ENCODE assay signal across 8 cellular contexts in genomic region chr11:96156379-96156722, GRCh38.
DNase-seq lines count a peak whose midpoint lies in the region; ATAC-seq and TF ChIP-seq lines count a peak whose summit lies in the region.

No MANE protein-coding gene starts in this region.

- H3K36me3 ChIP-seq in SJCRH30 = no peaks in the 10 kb centered on the region
- H3K36me3 ChIP-seq in esophagus (ENCODE audit: control insufficient read depth in 2 of 2, insufficient read depth in 2 of 2, low read length in 1 of 2) = no peaks in the 10 kb centered on the region

- peaks cover 29% of the 10 kb centered on the region for H3K4me1 Mint-ChIP-seq in CD14-positive monocyte

- H3K27me3 Mint-ChIP-seq in CD14-positive monocyte (ENCODE audit: low read depth in 3 of 3) = peaks cover 0 to 3% (median 0%) of the 10 kb centered on the region in 3 donors

- H3K4me3 ChIP-seq in SJCRH30 = no peak overlapping the region
- no peak overlapping the region for H3K4me3 ChIP-seq in esophagus (ENCODE audit: low read depth in 1 of 2, low read length in 2 of 2)

- intact Hi-C loops in CD14-positive monocyte (cut with micrococcal nuclease) = no loop called here

- no peaks in the 10 kb centered on the region for H3K9me3 Mint-ChIP-seq in CD14-positive monocyte

- TF ChIP-seq CTCF in CD14-positive monocyte (IDR thresholded peaks at IDR 0.05) (no peak), omental fat pad (IDR thresholded peaks at IDR 0.05) (no peak)

- no peaks in the 10 kb centered on the region for H3K9me3 ChIP-seq in SJCRH30 (replicated peaks)
- H3K9me3 ChIP-seq in esophagus (ENCODE audit: control insufficient read depth in 2 of 2, insufficient read depth in 1 of 2, low read depth in 1 of 2, low read length in 1 of 2) = no peaks in the 10 kb centered on the region

- H3K36me3 Mint-ChIP-seq in CD14-positive monocyte = peaks cover 3% of the 10 kb centered on the region in 2 donors

- H3K27me3 ChIP-seq in SJCRH30 (no peaks in the 10 kb centered on the region), esophagus (ENCODE audit: control insufficient read depth in 1 of 2, insufficient read depth in 2 of 2, low read length in 2 of 2) (no peaks in the 10 kb centered on the region)

- DNase-seq in CD14-positive monocyte (ENCODE audit: low spot score) = no peak
- no peak for DNase-seq in SJCRH30
- DNase-seq in omental fat pad (ENCODE audit: low spot score) = no peak
- no peak for DNase-seq in C1 segment of cervical spinal cord (lab: John Stamatoyannopoulos, UW)

- peak overlapping the region; percentile 53 to 72 for H3K4me3 Mint-ChIP-seq in CD14-positive monocyte

- H3K27ac Mint-ChIP-seq in CD14-positive monocyte = peak overlapping the region; percentile 94 to 99 (median 97)

- H3K27ac ChIP-seq in SJCRH30 = peak overlapping the region; percentile 16; the same call in 1 of the 2 replicates
- peak overlapping the region; percentile 83 to 84 for H3K27ac ChIP-seq in esophagus (ENCODE audit: low read depth in 2 of 2, low read length in 1 of 2)

- H3K4me1 ChIP-seq in SJCRH30 = peaks cover 25% of the 10 kb centered on the region
- peaks cover 3 to 6% of the 10 kb centered on the region in 2 donors for H3K4me1 ChIP-seq in esophagus (ENCODE audit: control insufficient read depth in 2 of 2, insufficient read depth in 2 of 2, low read length in 1 of 2)

- WGBS in esophagus, 2 donors = 51 to 63% methylated on average over 3 of the region's 3 CpGs

- peak; percentile 53 for ATAC-seq in omental fat pad (ENCODE audit: low FRiP score)
- no peak for ATAC-seq in GM19023 (IDR thresholded peaks at IDR 0.05; ENCODE audit: unreplicated experiment)
- ATAC-seq in activated CD4-positive, CD25-positive, alpha-beta regulatory T cell treated with anti-CD3 and anti-CD28 coated beads, Interleukin-2, amount 50 U/mL, for 24 hours = no peak
- ATAC-seq in GM21737 (IDR thresholded peaks at IDR 0.05; ENCODE audit: unreplicated experiment) = no peak
